In genomic region chr12:9071976-9072375, GRCh38 we compare ENCODE assay signal across 25 cellular contexts.
"Had no signal": no experiment of that assay in that cellular context is flagged by ENCODE, and none has a peak within 500 bp of the region (broad histone marks: within the 10 kb centered on the region; RNA-seq: fewer than 3 reads in every experiment).

No MANE protein-coding gene starts in this region.

- H3K4me3 ChIP-seq: colonic mucosa, esophagus squamous epithelium, gastrocnemius medialis, heart right ventricle, left lung, lower lobe of right lung, mucosa of descending colon had no signal

- FAIRE-seq: endometrium, islet of Langerhans, keratinocyte had no signal

- H3K4me1 ChIP-seq: colonic mucosa, gastrocnemius medialis, left lung, lower lobe of right lung had no signal

- H3K36me3 ChIP-seq: colonic mucosa had no signal

- H3K27ac ChIP-seq: colonic mucosa, epithelial cell of prostate, esophagus squamous epithelium, gastrocnemius medialis, left lung, lower lobe of right lung had no signal

- H3K9me3 ChIP-seq: colonic mucosa, esophagus squamous epithelium, gastrocnemius medialis, heart right ventricle, left lung, lower lobe of right lung, mucosa of descending colon had no signal

- H3K27me3 ChIP-seq: colonic mucosa, esophagus squamous epithelium, gastrocnemius medialis, heart right ventricle, left lung had no signal

- ATAC-seq: effector memory CD8-positive, alpha-beta T cell; esophagus mucosa; gastrocnemius medialis; heart right ventricle; left cardiac atrium; left lung; lower lobe of right lung; mucosa of descending colon had no signal

- DNase-seq: colonic mucosa; cortex of kidney; effector CD8-positive, alpha-beta T cell; effector memory CD8-positive, alpha-beta T cell; endodermal cell; erythroblast; esophagus squamous epithelium; foreskin fibroblast; foreskin melanocyte; gastrocnemius medialis; glutamatergic neuron; head of caudate nucleus; heart right ventricle; hippocampal formation; left cardiac atrium; left lung; lower lobe of right lung; mesenchymal stem cell; mucosa of descending colon; naive B cell had no signal
